In the genomic region with DNA sequence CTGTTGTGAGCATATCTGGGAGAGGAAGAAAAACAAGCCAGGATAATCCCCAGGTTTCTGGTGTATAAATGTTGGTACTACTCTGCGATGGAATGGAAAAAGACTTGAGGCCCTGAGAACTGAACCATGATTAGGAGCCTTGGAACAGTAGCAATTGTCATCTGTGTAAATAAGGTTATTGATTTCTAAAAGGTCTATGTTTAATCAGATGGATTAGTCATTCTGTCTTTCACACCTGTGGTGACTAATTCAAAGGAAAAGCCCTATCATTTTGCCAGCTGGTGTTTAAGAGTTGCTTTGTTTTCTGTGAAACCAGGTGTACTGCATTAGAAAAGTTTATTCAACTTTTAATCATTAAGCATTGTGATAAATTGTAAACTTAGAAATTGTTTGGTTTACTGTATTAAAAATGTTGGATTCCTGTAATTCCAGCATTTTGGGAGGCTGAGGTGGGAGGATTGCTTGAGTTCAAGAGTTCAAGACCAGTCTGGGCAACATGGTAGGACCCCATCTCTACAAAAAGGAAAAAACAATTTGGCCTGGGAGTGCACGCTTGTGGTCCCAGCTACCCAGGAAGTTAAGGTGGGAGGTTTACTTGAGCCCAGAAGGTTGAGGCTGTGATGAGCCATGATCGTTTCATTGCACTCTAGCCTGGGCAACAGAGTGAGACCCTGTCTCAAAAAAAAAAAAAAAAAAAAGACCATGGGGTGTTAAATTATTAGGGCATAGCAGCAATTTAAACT, we compare ENCODE assay signal across 11 cellular contexts. TPM values are rescaled to one million over a fixed set of nuclear protein-coding genes. Genes with fewer than 3 reads are reported as not detected.
DNase-seq lines count a peak whose midpoint lies in the region; ATAC-seq, FAIRE-seq and TF ChIP-seq lines count a peak whose summit lies in the region.
"Had no signal": no experiment of that assay in that cellular context is flagged by ENCODE, and none has a peak within 500 bp of the region (broad histone marks: within the 10 kb centered on the region; RNA-seq: fewer than 3 reads in every experiment).

No MANE protein-coding gene starts in this region.

- H3K27me3 Mint-ChIP-seq in activated T-cell treated with anti-CD3 and anti-CD28 coated beads, Interleukin-2, amount 50 U/mL, for 4 hours (ENCODE audit: low read depth), result no peaks in the 10 kb centered on the region
- no peaks in the 10 kb centered on the region for H3K27me3 Mint-ChIP-seq in T-helper 2 cell treated with Interferon-gamma antibody and Interleukin-4, amounts not matched to agents 5 μg/mL and 100 μg/mL, for 36 hours (ENCODE audit: low read depth)
- H3K27me3 Mint-ChIP-seq: activated naive CD4-positive, alpha-beta T cell treated with anti-CD3 and anti-CD28 coated beads, Interleukin-2, amount 10 ng/mL, durations not matched to agents 7 days and 5 days had no signal

- peaks cover 30% of the 10 kb centered on the region for H3K36me3 Mint-ChIP-seq in activated T-cell treated with anti-CD3 and anti-CD28 coated beads, Interleukin-2, amount 50 U/mL, for 4 hours (ENCODE audit: insufficient read depth)
- peaks cover 35% of the 10 kb centered on the region for H3K36me3 Mint-ChIP-seq in T-helper 2 cell treated with Interferon-gamma antibody and Interleukin-4, amounts not matched to agents 5 μg/mL and 100 μg/mL, for 36 hours (ENCODE audit: low read depth)

- H3K4me3 Mint-ChIP-seq in activated T-cell treated with anti-CD3 and anti-CD28 coated beads, Interleukin-2, amount 50 U/mL, for 4 hours, result no peak overlapping the region
- H3K4me3 Mint-ChIP-seq in T-helper 2 cell treated with Interferon-gamma antibody and Interleukin-4, amounts not matched to agents 5 μg/mL and 100 μg/mL, for 36 hours, result no peak overlapping the region
- H3K4me3 Mint-ChIP-seq: activated naive CD4-positive, alpha-beta T cell treated with anti-CD3 and anti-CD28 coated beads, Interleukin-2, amount 10 ng/mL, durations not matched to agents 7 days and 5 days had no signal

- no peak overlapping the region for H3K4me3 ChIP-seq in stomach smooth muscle (ENCODE audit: low read length in 2 of 2)
- H3K4me3 ChIP-seq: vagina had no signal

- peaks cover 14% of the 10 kb centered on the region for H3K4me1 Mint-ChIP-seq in activated T-cell treated with anti-CD3 and anti-CD28 coated beads, Interleukin-2, amount 50 U/mL, for 4 hours (ENCODE audit: low read depth)
- H3K4me1 Mint-ChIP-seq in T-helper 2 cell treated with Interferon-gamma antibody and Interleukin-4, amounts not matched to agents 5 μg/mL and 100 μg/mL, for 36 hours (ENCODE audit: low read depth), result peaks cover 8% of the 10 kb centered on the region

- H3K4me1 ChIP-seq in stomach smooth muscle (ENCODE audit: control insufficient read depth, insufficient read depth, low read length), result peaks cover 9% of the 10 kb centered on the region

- peak; percentile 74 for FAIRE-seq in islet of Langerhans (lab: Jason Lieb, UNC)
- FAIRE-seq in D721Med (lab: Jason Lieb, UNC), result no peak

- H3K9me3 Mint-ChIP-seq in activated T-cell treated with anti-CD3 and anti-CD28 coated beads, Interleukin-2, amount 50 U/mL, for 4 hours, result no peaks in the 10 kb centered on the region
- H3K9me3 Mint-ChIP-seq in T-helper 2 cell treated with Interferon-gamma antibody and Interleukin-4, amounts not matched to agents 5 μg/mL and 100 μg/mL, for 36 hours, result no peaks in the 10 kb centered on the region
- H3K9me3 Mint-ChIP-seq: activated naive CD4-positive, alpha-beta T cell treated with anti-CD3 and anti-CD28 coated beads, Interleukin-2, amount 10 ng/mL, durations not matched to agents 7 days and 5 days had no signal

- H3K9me3 ChIP-seq in stomach smooth muscle (ENCODE audit: control insufficient read depth in 2 of 2, low read length in 2 of 2), result no peaks in the 10 kb centered on the region
- H3K9me3 ChIP-seq: vagina had no signal

- ATAC-seq in activated T-cell treated with anti-CD3 and anti-CD28 coated beads, Interleukin-2, amount 50 U/mL, for 4 hours, result peak; percentile 83 to 89
- ATAC-seq in HG03378 (IDR thresholded peaks at IDR 0.05; ENCODE audit: unreplicated experiment) (no peak), HG02642 (IDR thresholded peaks at IDR 0.05; ENCODE audit: poor library complexity, unreplicated experiment) (no peak)

- no peak overlapping the region for H3K9ac ChIP-seq in stomach smooth muscle (ENCODE audit: low read length in 2 of 2)

- H3K36me3 ChIP-seq in stomach smooth muscle (ENCODE audit: control insufficient read depth in 2 of 2, insufficient read depth in 2 of 2, low read length in 2 of 2), result peaks cover 7 to 29% of the 10 kb centered on the region in 2 donors

- TF ChIP-seq CTCF in D721Med (IDR thresholded peaks at IDR 0.05; ENCODE audit: insufficient read depth, missing control alignments), result no peak

- H3K27me3 ChIP-seq in stomach smooth muscle (ENCODE audit: control insufficient read depth in 1 of 2, insufficient read depth in 2 of 2, low read length in 2 of 2), result no peaks in the 10 kb centered on the region
- H3K27me3 ChIP-seq: vagina had no signal

- DNase-seq in activated T-cell treated with anti-CD3 and anti-CD28 coated beads, Interleukin-2, amount 50 U/mL, for 4 hours, result no peak
- DNase-seq in activated T-cell treated with anti-CD3 and anti-CD28 coated beads, Interleukin-2, amount 50 U/mL, for 1 hour, result no peak
- no peak for DNase-seq in T-helper 2 cell treated with Interferon-gamma antibody and Interleukin-4, amounts not matched to agents 5 μg/mL and 100 μg/mL, for 36 hours (ENCODE audit: low spot score)
- no peak for DNase-seq in D721Med (ENCODE audit: insufficient read length, low spot score)
- DNase-seq: activated naive CD4-positive, alpha-beta T cell treated with anti-CD3 and anti-CD28 coated beads, Interleukin-2, amount 10 ng/mL, durations not matched to agents 7 days and 5 days; stimulated activated CD4-positive, alpha-beta T cell treated with anti-CD3 and anti-CD28 coated beads, Interleukin-2, amount 100 ng/mL, for 48 hours had no signal

- peak overlapping the region; percentile 68 for H3K27ac Mint-ChIP-seq in T-helper 2 cell treated with Interferon-gamma antibody and Interleukin-4, amounts not matched to agents 5 μg/mL and 100 μg/mL, for 36 hours
- H3K27ac Mint-ChIP-seq: activated naive CD4-positive, alpha-beta T cell treated with anti-CD3 and anti-CD28 coated beads, Interleukin-2, amount 10 ng/mL, durations not matched to agents 7 days and 5 days had no signal

- peak overlapping the region; percentile 2 for H3K27ac ChIP-seq in stomach smooth muscle (ENCODE audit: low read length)

RNA-seq across cellular contexts. Expression of gene KPNB1, which starts 29.0 kb away (rescaled TPM):
- total RNA-seq in activated T-cell treated with anti-CD3 and anti-CD28 coated beads, Interleukin-2, amount 50 U/mL, for 4 hours, result 100 to 1,000 TPM; 916 to 992 (median 944) TPM

Comparison
In these comparisons a context has a peak if more than half of its experiments do, and no peak if none do; other contexts are left out.
1. ATAC-seq: peak in activated T-cell treated with anti-CD3 and anti-CD28 coated beads, Interleukin-2, amount 50 U/mL, for 4 hours (2 of 2); none in HG03378 (single experiment) and HG02642 (single experiment).